In genomic region chr7:40572810-40573470, GRCh38 we compare ENCODE assay signal across 22 cellular contexts.
DNase-seq lines count a peak whose midpoint lies in the region; ATAC-seq, FAIRE-seq and TF ChIP-seq lines count a peak whose summit lies in the region.
"Had no signal": no experiment of that assay in that cellular context is flagged by ENCODE, and none has a peak within 500 bp of the region (broad histone marks: within the 10 kb centered on the region; RNA-seq: fewer than 3 reads in every experiment).

No MANE protein-coding gene starts in this region.

- intact Hi-C loops in HepG2 (cut with micrococcal nuclease; ENCODE audit: unreplicated experiment): no loop called here
- intact Hi-C loops in right lobe of liver (cut with DNase I): no loop called here

- peak overlapping the region; percentile 68 for H3K18ac ChIP-seq in mesendoderm (ENCODE audit: low read length)

- H3K27me3 ChIP-seq in HepG2 (ENCODE audit: control insufficient read depth in 1 of 2, insufficient read depth in 2 of 2, low read length in 2 of 2) (no peaks in the 10 kb centered on the region), right lobe of liver (no peaks in the 10 kb centered on the region), mesendoderm (ENCODE audit: insufficient read depth, low read length, poor library complexity) (no peaks in the 10 kb centered on the region)
- H3K27me3 ChIP-seq: pancreas had no signal

- WGBS in HepG2 (ENCODE audit: low lambda C conversion rate): 90% methylated on average over 8 of the region's 8 CpGs
- WGBS in right lobe of liver (ENCODE audit: insufficient coverage, low coverage, low lambda C conversion rate, missing lambda C conversion rate): 82% methylated on average over 7 of the region's 8 CpGs
- no CpG with 5 or more reads among the region's 8 CpGs for WGBS in mesendoderm (ENCODE audit: extremely low coverage, insufficient coverage, low lambda C conversion rate)

- H3K79me1 ChIP-seq in mesendoderm (ENCODE audit: low read length): no peaks in the 10 kb centered on the region

- H3K79me2 ChIP-seq in HepG2 (ENCODE audit: insufficient read depth, low read length): no peaks in the 10 kb centered on the region
- H3K79me2 ChIP-seq in mesendoderm (ENCODE audit: control insufficient read depth, insufficient read depth, low read length): no peaks in the 10 kb centered on the region

- peak overlapping the region; percentile 74 for H2BK15ac ChIP-seq in mesendoderm (replicated peaks; ENCODE audit: low read depth)

- no peak overlapping the region for H3K4ac ChIP-seq in mesendoderm (ENCODE audit: low read depth, low read length)

- POLR2A ChIA-PET in HepG2 (lab: Yijun Ruan, JAX): no interaction called here

- H3K4me2 ChIP-seq in HepG2 (ENCODE audit: low read depth, low read length): no peak overlapping the region
- no peak overlapping the region for H3K4me2 ChIP-seq in mesendoderm (ENCODE audit: low read length)

- H3K36me3 ChIP-seq in HepG2 (replicated peaks in 1 of 2; ENCODE audit: control insufficient read depth in 1 of 2, insufficient read depth in 2 of 2, low read length in 2 of 2): no peaks in the 10 kb centered on the region
- no peaks in the 10 kb centered on the region for H3K36me3 ChIP-seq in right lobe of liver
- H3K36me3 ChIP-seq in mesendoderm (ENCODE audit: control insufficient read depth, insufficient read depth, low read length): no peaks in the 10 kb centered on the region
- H3K36me3 ChIP-seq: pancreas had no signal

- H3K56ac ChIP-seq in mesendoderm (ENCODE audit: low read length): no peak overlapping the region

- CTCF ChIA-PET in HepG2 (lab: Yijun Ruan, JAX; ENCODE audit: low intra/inter-chr PET ratio, low total read pairs): no interaction called here

- in situ Hi-C loops in HepG2 (cut with HindIII; ENCODE audit: extremely low pct_ligation_motif_present, low pct_unique_long_range_greater_than_20kb): no loop called here
- in situ Hi-C loops in ACHN (cut with HindIII; ENCODE audit: low pct_ligation_motif_present, low pct_unique_long_range_greater_than_20kb, low sequenced_read_pairs): no loop called here

- no peak overlapping the region for H3K9ac ChIP-seq in HepG2 (ENCODE audit: insufficient read depth, low read depth, low read length)
- H3K9ac ChIP-seq in mesendoderm (ENCODE audit: low read length): no peak overlapping the region

- H2BK5ac ChIP-seq in mesendoderm (ENCODE audit: low read length): no peak overlapping the region

- no peak overlapping the region for H3K23ac ChIP-seq in mesendoderm (ENCODE audit: low read length)

- H3K9me3 ChIP-seq in HepG2 (ENCODE audit: low read length): no peaks in the 10 kb centered on the region
- no peaks in the 10 kb centered on the region for H3K9me3 ChIP-seq in right lobe of liver
- H3K9me3 ChIP-seq: pancreas had no signal

- H4K8ac ChIP-seq in mesendoderm (ENCODE audit: low read depth, low read length): no peak overlapping the region

- no peak for TF ChIP-seq RAD21 in HepG2 (CRISPR knock-in tag; IDR thresholded peaks at IDR 0.05)

- TF ChIP-seq EP300 in HepG2 (IDR thresholded peaks at IDR 0.05; ENCODE audit: low read depth in 2 of 2, low read length in 2 of 2) (no peak), HepG2 (CRISPR knock-in tag; IDR thresholded peaks at IDR 0.05; ENCODE audit: borderline replicate concordance) (no peak)

- H2AFZ ChIP-seq in HepG2 (ENCODE audit: low read length): no peak overlapping the region

- no peaks in the 10 kb centered on the region for H3K4me1 ChIP-seq in HepG2 (ENCODE audit: insufficient read depth, low read length)
- H3K4me1 ChIP-seq in right lobe of liver: no peaks in the 10 kb centered on the region
- peaks cover 3% of the 10 kb centered on the region for H3K4me1 ChIP-seq in mesendoderm (ENCODE audit: control insufficient read depth, low read depth, low read length)
- H3K4me1 ChIP-seq: pancreas had no signal

- DNase-seq in HepG2 (ENCODE audit: low spot score): no peak
- DNase-seq in right lobe of liver: no peak
- DNase-seq in brain pericyte (ENCODE audit: low read depth, low spot score): peak; percentile 85
- no peak for DNase-seq in mesendoderm
- DNase-seq in stimulated activated CD4-positive, alpha-beta T cell treated with anti-CD3 and anti-CD28 coated beads, Interleukin-4, amount 100 ng/mL, for 4 hours: no peak
- no peak for DNase-seq in ACHN
- DNase-seq: activated CD4-positive, alpha-beta memory T cell treated with anti-CD3 and anti-CD28 coated beads for 36 hours; activated naive CD4-positive, alpha-beta T cell; aorta; CD4-positive, CD25-positive, alpha-beta regulatory T cell; cortex of kidney; DMS153; NCI-H2029; pancreas; stimulated activated CD8-positive, alpha-beta memory T cell treated with anti-CD3 and anti-CD28 coated beads, Interleukin-4, amount 100 ng/mL, for 48 hours had no signal

- no peak overlapping the region for H4K5ac ChIP-seq in mesendoderm (ENCODE audit: low read length)

- TF ChIP-seq POLR2A in HepG2 (IDR thresholded peaks at IDR 0.05; ENCODE audit: insufficient read depth in 1 of 2, low read depth in 2 of 2, low read length in 2 of 2) (no peak), right lobe of liver (IDR thresholded peaks at IDR 0.05) (no peak)

- no peak for FAIRE-seq in HepG2 (lab: Jason Lieb, UNC)
- FAIRE-seq: A204.1, frontal cortex, pancreas had no signal

- no peak overlapping the region for H3K4me3 ChIP-seq in HepG2 (replicated peaks in 1 of 3; ENCODE audit: insufficient read depth in 1 of 3, low read depth in 2 of 3, low read length in 3 of 3)
- H3K4me3 ChIP-seq in right lobe of liver: no peak overlapping the region
- H3K4me3 ChIP-seq in mesendoderm (ENCODE audit: low read length): no peak overlapping the region
- H3K4me3 ChIP-seq: pancreas, skin epidermis had no signal

- H3K27ac ChIP-seq in HepG2 (ENCODE audit: extremely low read length, insufficient read depth, low read length) (no peak overlapping the region), right lobe of liver (no peak overlapping the region), mesendoderm (ENCODE audit: low read depth, low read length) (no peak overlapping the region)
- H3K27ac ChIP-seq: pancreas, VCaP had no signal

- no peaks in the 10 kb centered on the region for H4K20me1 ChIP-seq in HepG2 (ENCODE audit: insufficient read depth, low read length)

- BruUV-seq in HepG2 (replicated peaks; lab: Mats Ljungman, UMichigan): no TSS peak

- no peak for TF ChIP-seq CTCF in HepG2 (CRISPR knock-in tag; IDR thresholded peaks at IDR 0.05)
- TF ChIP-seq CTCF in right lobe of liver (IDR thresholded peaks at IDR 0.05): no peak

- no peak overlapping the region for H2BK120ac ChIP-seq in mesendoderm (ENCODE audit: low read depth, low read length)

- ATAC-seq in HepG2 (no peak), right lobe of liver (no peak), GM21423 (IDR thresholded peaks at IDR 0.05; ENCODE audit: unreplicated experiment) (no peak), GM19328 (IDR thresholded peaks at IDR 0.05; ENCODE audit: unreplicated experiment) (no peak)
- ATAC-seq: left lobe of liver, pancreas had no signal

- no peak overlapping the region for H2AK5ac ChIP-seq in mesendoderm (ENCODE audit: low read length)

TF ChIP-seq in HepG2, 621 proteins besides CTCF, POLR2A, EP300 and RAD21:
- no peak for TF ChIP-seq TMF1 (CRISPR knock-in tag; IDR thresholded peaks at IDR 0.05; ENCODE audit: low read depth)
- peak; percentile 97 for TF ChIP-seq MAFF (IDR thresholded peaks at IDR 0.05; ENCODE audit: low read depth, low read length)
- TF ChIP-seq MAFK (conservative IDR thresholded peaks at IDR 0.05 in 1 of 2, IDR thresholded peaks at IDR 0.05 in 1 of 2; ENCODE audit: low read length in 2 of 2): peak; percentile 95 to 98
